38 cellular contexts compared by ENCODE assay signal in the genomic region with DNA sequence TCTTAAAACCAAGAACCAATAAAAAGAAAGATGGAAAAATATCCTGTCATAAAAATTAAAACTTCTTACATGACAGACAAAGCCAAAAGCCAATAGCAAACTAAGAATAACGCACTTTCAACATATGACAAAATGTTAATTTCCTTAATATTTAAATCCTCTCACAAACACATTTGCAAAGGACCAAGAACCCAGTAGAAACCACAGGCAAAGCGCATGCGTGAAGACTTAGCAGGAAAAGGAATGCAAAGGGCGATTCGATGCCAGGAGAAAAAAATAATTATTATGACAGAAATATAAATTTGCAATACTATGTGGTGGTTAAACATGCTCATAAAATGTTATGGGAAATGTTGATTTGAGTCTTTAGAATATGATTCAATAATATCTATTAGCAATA. TPM values are rescaled to one million over a fixed set of nuclear protein-coding genes. Genes with fewer than 3 reads are reported as not detected.
"Had no signal": no experiment of that assay in that cellular context is flagged by ENCODE, and none has a peak within 500 bp of the region (broad histone marks: within the 10 kb centered on the region; RNA-seq: fewer than 3 reads in every experiment).

No MANE protein-coding gene starts in this region.

- H3K36me3 ChIP-seq: adrenal gland, ascending aorta, brain microvascular endothelial cell, breast epithelium, cardiac muscle cell had no signal

- H3K9me3 ChIP-seq: adrenal gland, ascending aorta, body of pancreas had no signal

- H3K4me1 Mint-ChIP-seq: activated naive CD4-positive, alpha-beta T cell treated with anti-CD3 and anti-CD28 coated beads, Interleukin-2, amount 10 ng/mL, durations not matched to agents 7 days and 5 days; activated naive CD4-positive, alpha-beta T cell treated with anti-CD3 and anti-CD28 coated beads, Interleukin-2, amount 50 U/mL, for 24 hours; activated naive CD8-positive, alpha-beta T cell treated with anti-CD3 and anti-CD28 coated beads for 36 hours; activated naive CD8-positive, alpha-beta T cell treated with anti-CD3 and anti-CD28 coated beads, Interleukin-2, amount 50 U/mL, for 24 hours; activated T-helper 17 cell treated with anti-CD3 and anti-CD28 coated beads, Interleukin-2, amount 50 U/mL, for 72 hours; central memory CD8-positive, alpha-beta T cell had no signal

- H3K9me3 Mint-ChIP-seq: activated naive CD4-positive, alpha-beta T cell treated with anti-CD3 and anti-CD28 coated beads for 36 hours; activated naive CD4-positive, alpha-beta T cell treated with anti-CD3 and anti-CD28 coated beads, Interleukin-2, amount 10 ng/mL, durations not matched to agents 7 days and 5 days; activated naive CD4-positive, alpha-beta T cell treated with anti-CD3 and anti-CD28 coated beads, Interleukin-2, amount 50 U/mL, for 24 hours; activated naive CD4-positive, alpha-beta T cell treated with anti-CD3 and anti-CD28 coated beads, Interleukin-2, amount 50 U/mL, for 72 hours; activated naive CD8-positive, alpha-beta T cell treated with anti-CD3 and anti-CD28 coated beads for 36 hours; activated naive CD8-positive, alpha-beta T cell treated with anti-CD3 and anti-CD28 coated beads, Interleukin-2, amount 10 ng/mL, durations not matched to agents 7 days and 5 days; activated naive CD8-positive, alpha-beta T cell treated with anti-CD3 and anti-CD28 coated beads, Interleukin-2, amount 50 U/mL, for 24 hours; activated T-cell treated with anti-CD3 and anti-CD28 coated beads, Interleukin-2, amount 50 U/mL, for 24 hours; activated T-cell treated with anti-CD3 and anti-CD28 coated beads, Interleukin-2, amount 50 U/mL, for 4 hours; activated T-cell treated with anti-CD3 and anti-CD28 coated beads, Interleukin-2, amount 50 U/mL, for 72 hours; activated T-helper 1 cell treated with anti-CD3 and anti-CD28 coated beads, Interleukin-12 subunit alpha, Interleukin-12 subunit beta, Interleukin-2, Interleukin-4 antibody, amounts not matched to agents 30 ng/mL and 10 ng/mL and 1 ng/mL, durations not matched to agents 14 hours and 24 hours and 36 hours; activated T-helper 17 cell treated with anti-CD3 and anti-CD28 coated beads, Interleukin-2, amount 50 U/mL, for 72 hours; central memory CD8-positive, alpha-beta T cell had no signal

- H3K4me3 ChIP-seq: adrenal gland, ascending aorta, body of pancreas, breast epithelium, cardiac muscle cell had no signal

- H3K27ac Mint-ChIP-seq: activated naive CD4-positive, alpha-beta T cell treated with anti-CD3 and anti-CD28 coated beads for 36 hours; activated naive CD4-positive, alpha-beta T cell treated with anti-CD3 and anti-CD28 coated beads, Interleukin-2, amount 10 ng/mL, durations not matched to agents 7 days and 5 days; activated naive CD4-positive, alpha-beta T cell treated with anti-CD3 and anti-CD28 coated beads, Interleukin-2, amount 50 U/mL, for 24 hours; activated naive CD4-positive, alpha-beta T cell treated with anti-CD3 and anti-CD28 coated beads, Interleukin-2, amount 50 U/mL, for 72 hours; activated naive CD8-positive, alpha-beta T cell; activated naive CD8-positive, alpha-beta T cell treated with anti-CD3 and anti-CD28 coated beads for 36 hours; activated naive CD8-positive, alpha-beta T cell treated with anti-CD3 and anti-CD28 coated beads, Interleukin-2, amount 10 ng/mL, durations not matched to agents 7 days and 5 days; activated naive CD8-positive, alpha-beta T cell treated with anti-CD3 and anti-CD28 coated beads, Interleukin-2, amount 50 U/mL, for 24 hours; activated T-cell treated with anti-CD3 and anti-CD28 coated beads, Interleukin-2, amount 50 U/mL, for 24 hours; activated T-cell treated with anti-CD3 and anti-CD28 coated beads, Interleukin-2, amount 50 U/mL, for 72 hours; activated T-helper 1 cell treated with anti-CD3 and anti-CD28 coated beads, Interleukin-12 subunit alpha, Interleukin-12 subunit beta, Interleukin-2, Interleukin-4 antibody, amounts not matched to agents 30 ng/mL and 10 ng/mL and 1 ng/mL, durations not matched to agents 14 hours and 24 hours and 36 hours; activated T-helper 17 cell treated with anti-CD3 and anti-CD28 coated beads, Interleukin-2, amount 50 U/mL, for 72 hours had no signal

- H3K27ac ChIP-seq: adrenal gland, ascending aorta, body of pancreas, brain microvascular endothelial cell, breast epithelium, cardiac muscle cell had no signal

- H3K27me3 ChIP-seq: ascending aorta, body of pancreas, brain microvascular endothelial cell, cardiac muscle cell had no signal

- H3K4me3 Mint-ChIP-seq: activated naive CD4-positive, alpha-beta T cell treated with anti-CD3 and anti-CD28 coated beads for 36 hours; activated naive CD4-positive, alpha-beta T cell treated with anti-CD3 and anti-CD28 coated beads, Interleukin-2, amount 10 ng/mL, durations not matched to agents 7 days and 5 days; activated naive CD4-positive, alpha-beta T cell treated with anti-CD3 and anti-CD28 coated beads, Interleukin-2, amount 50 U/mL, for 24 hours; activated naive CD8-positive, alpha-beta T cell; activated naive CD8-positive, alpha-beta T cell treated with anti-CD3 and anti-CD28 coated beads for 36 hours; activated naive CD8-positive, alpha-beta T cell treated with anti-CD3 and anti-CD28 coated beads, Interleukin-2, amount 10 ng/mL, durations not matched to agents 7 days and 5 days; activated naive CD8-positive, alpha-beta T cell treated with anti-CD3 and anti-CD28 coated beads, Interleukin-2, amount 50 U/mL, for 24 hours; activated T-cell treated with anti-CD3 and anti-CD28 coated beads, Interleukin-2, amount 50 U/mL, for 24 hours; activated T-cell treated with anti-CD3 and anti-CD28 coated beads, Interleukin-2, amount 50 U/mL, for 4 hours; activated T-cell treated with anti-CD3 and anti-CD28 coated beads, Interleukin-2, amount 50 U/mL, for 72 hours; activated T-helper 1 cell treated with anti-CD3 and anti-CD28 coated beads, Interleukin-12 subunit alpha, Interleukin-12 subunit beta, Interleukin-2, Interleukin-4 antibody, amounts not matched to agents 30 ng/mL and 10 ng/mL and 1 ng/mL, durations not matched to agents 14 hours and 24 hours and 36 hours; activated T-helper 17 cell treated with anti-CD3 and anti-CD28 coated beads, Interleukin-2, amount 50 U/mL, for 72 hours; brain; central memory CD8-positive, alpha-beta T cell had no signal

- H3K4me1 ChIP-seq: adrenal gland, ascending aorta, body of pancreas, breast epithelium had no signal

- H3K36me3 Mint-ChIP-seq: activated naive CD4-positive, alpha-beta T cell treated with anti-CD3 and anti-CD28 coated beads, Interleukin-2, amount 10 ng/mL, durations not matched to agents 7 days and 5 days; activated naive CD4-positive, alpha-beta T cell treated with anti-CD3 and anti-CD28 coated beads, Interleukin-2, amount 50 U/mL, for 24 hours; activated naive CD4-positive, alpha-beta T cell treated with anti-CD3 and anti-CD28 coated beads, Interleukin-2, amount 50 U/mL, for 72 hours; activated naive CD8-positive, alpha-beta T cell; activated naive CD8-positive, alpha-beta T cell treated with anti-CD3 and anti-CD28 coated beads for 36 hours; activated naive CD8-positive, alpha-beta T cell treated with anti-CD3 and anti-CD28 coated beads, Interleukin-2, amount 10 ng/mL, durations not matched to agents 7 days and 5 days had no signal

- DNase-seq: activated effector memory CD4-positive, alpha-beta T cell treated with anti-CD3 and anti-CD28 coated beads, Interleukin-2, amount 50 U/mL, for 16 hours; activated effector memory CD4-positive, alpha-beta T cell treated with Interleukin-2 at 50 U/mL for 16 hours; activated gamma-delta T cell; activated gamma-delta T cell treated with Interleukin-2 at 50 U/mL for 16 hours; activated naive CD4-positive, alpha-beta T cell; activated naive CD4-positive, alpha-beta T cell treated with anti-CD3 and anti-CD28 coated beads for 36 hours; activated naive CD4-positive, alpha-beta T cell treated with anti-CD3 and anti-CD28 coated beads, Interleukin-2, amount 10 ng/mL, durations not matched to agents 7 days and 5 days; activated naive CD4-positive, alpha-beta T cell treated with anti-CD3 and anti-CD28 coated beads, Interleukin-2, amount 50 U/mL, for 16 hours; activated naive CD4-positive, alpha-beta T cell treated with Interleukin-2 at 50 U/mL for 16 hours; activated naive CD8-positive, alpha-beta T cell treated with anti-CD3 and anti-CD28 coated beads for 36 hours; activated naive CD8-positive, alpha-beta T cell treated with anti-CD3 and anti-CD28 coated beads, Interleukin-2, amount 10 ng/mL, durations not matched to agents 7 days and 5 days; activated naive CD8-positive, alpha-beta T cell treated with anti-CD3 and anti-CD28 coated beads, Interleukin-2, amount 50 U/mL, for 24 hours; activated T-cell treated with anti-CD3 and anti-CD28 coated beads, Interleukin-2, amount 50 U/mL, for 1 hour; activated T-cell treated with anti-CD3 and anti-CD28 coated beads, Interleukin-2, amount 50 U/mL, for 24 hours; activated T-cell treated with anti-CD3 and anti-CD28 coated beads, Interleukin-2, amount 50 U/mL, for 4 hours; activated T-cell treated with anti-CD3 and anti-CD28 coated beads, Interleukin-2, amount 50 U/mL, for 48 hours; activated T-cell treated with anti-CD3 and anti-CD28 coated beads, Interleukin-2, amount 50 U/mL, for 72 hours; amniotic stem cell; amygdala; anterior cingulate cortex; body of pancreas; brain microvascular endothelial cell; caudate nucleus; central memory CD4-positive, alpha-beta T cell; cerebellar nuclear complex had no signal

- FAIRE-seq: astrocyte, bronchial epithelial cell had no signal

- H3K27me3 Mint-ChIP-seq: activated naive CD4-positive, alpha-beta T cell treated with anti-CD3 and anti-CD28 coated beads, Interleukin-2, amount 10 ng/mL, durations not matched to agents 7 days and 5 days had no signal

- ATAC-seq: activated naive CD4-positive, alpha-beta T cell treated with anti-CD3 and anti-CD28 coated beads, Interleukin-2, amount 50 U/mL, for 72 hours; activated naive CD8-positive, alpha-beta T cell treated with anti-CD3 and anti-CD28 coated beads, Interleukin-2, amount 50 U/mL, for 24 hours; activated T-cell treated with anti-CD3 and anti-CD28 coated beads, Interleukin-2, amount 50 U/mL, for 4 hours; activated T-cell treated with anti-CD3 and anti-CD28 coated beads, Interleukin-2, amount 50 U/mL, for 72 hours; activated T-helper 17 cell treated with anti-CD3 and anti-CD28 coated beads, Interleukin-2, amount 50 U/mL, for 72 hours; body of pancreas had no signal

RNA-seq across cellular contexts. Expression of a gene that starts 39.9 kb away (rescaled TPM):
- total RNA-seq: activated naive CD4-positive, alpha-beta T cell treated with anti-CD3 and anti-CD28 coated beads for 36 hours; activated naive CD4-positive, alpha-beta T cell treated with anti-CD3 and anti-CD28 coated beads, Interleukin-2, amount 50 U/mL, for 72 hours; activated naive CD8-positive, alpha-beta T cell treated with anti-CD3 and anti-CD28 coated beads for 36 hours; activated naive CD8-positive, alpha-beta T cell treated with anti-CD3 and anti-CD28 coated beads, Interleukin-2, amount 10 ng/mL, durations not matched to agents 7 days and 5 days had no signal
